Comparison of ENCODE assay signal across 8 cellular contexts in genomic region chr6:24402697-24403500, GRCh38. TPM values are rescaled to one million over a fixed set of nuclear protein-coding genes. Genes with fewer than 3 reads are reported as not detected.
DNase-seq lines count a peak whose midpoint lies in the region; FAIRE-seq and TF ChIP-seq lines count a peak whose summit lies in the region.

TSS of gene MRS2 (plus strand) at chr6:24402936. CDS start at chr6:24403047, 111 bp downstream.

- no peak for TF ChIP-seq CTCF in MM.1S (IDR thresholded peaks at IDR 0.05; ENCODE audit: low read length)
- no peak for TF ChIP-seq CTCF in subcutaneous adipose tissue (IDR thresholded peaks at IDR 0.05; ENCODE audit: low read depth)

- H3K27ac Mint-ChIP-seq in activated naive CD4-positive, alpha-beta T cell treated with anti-CD3 and anti-CD28 coated beads for 36 hours, result peak within 1 kb of the TSS; percentile 36

- peaks cover 13% of the 10 kb centered on the region for H3K4me1 ChIP-seq in MM.1S (ENCODE audit: low read length)
- H3K4me1 ChIP-seq in neuronal stem cell (ENCODE audit: control insufficient read depth in 2 of 2, insufficient read depth in 1 of 2, low read depth in 1 of 2, low read length in 2 of 2), result peaks cover 0 to 6% of the 10 kb centered on the region in 2 donors

- H3K27me3 Mint-ChIP-seq in activated naive CD4-positive, alpha-beta T cell treated with anti-CD3 and anti-CD28 coated beads for 36 hours (ENCODE audit: low read depth), result peaks cover 9% of the 10 kb centered on the region

- H2BK120ac ChIP-seq in neuronal stem cell (ENCODE audit: low read depth, low read length), result no peak within 1 kb of the TSS

- no peak within 1 kb of the TSS for H3K4ac ChIP-seq in neuronal stem cell (ENCODE audit: low read length)

- no peaks in the 10 kb centered on the region for H3K9me3 ChIP-seq in MM.1S (replicated peaks; ENCODE audit: insufficient read depth, low read length)
- H3K9me3 ChIP-seq in neuronal stem cell (replicated peaks in 1 of 2; ENCODE audit: control insufficient read depth in 2 of 2, insufficient read depth in 1 of 2, low read depth in 1 of 2, low read length in 2 of 2), result no peaks in the 10 kb centered on the region

- H3K4me2 ChIP-seq in MM.1S (ENCODE audit: low read depth, low read length), result peak within 1 kb of the TSS; percentile 71
- peak within 1 kb of the TSS; percentile 71 for H3K4me2 ChIP-seq in neuronal stem cell (ENCODE audit: insufficient read depth, low read length, poor library complexity, severe bottlenecking)

- H3K9me3 Mint-ChIP-seq in activated naive CD4-positive, alpha-beta T cell treated with anti-CD3 and anti-CD28 coated beads for 36 hours, result no peaks in the 10 kb centered on the region

- H4K91ac ChIP-seq in neuronal stem cell (ENCODE audit: low read depth, low read length, poor library complexity), result no peak within 1 kb of the TSS

- peak within 1 kb of the TSS; percentile 71 for H3K9ac ChIP-seq in MM.1S (ENCODE audit: low read length)
- H3K9ac ChIP-seq in neuronal stem cell (ENCODE audit: low read depth, low read length, poor library complexity), result peak within 1 kb of the TSS; percentile 96

- H2BK5ac ChIP-seq in neuronal stem cell (ENCODE audit: low read length), result no peak within 1 kb of the TSS

- DNase-seq in GM03348 (ENCODE audit: low spot score) (peak; percentile 91), HCEC 1CT (peak; percentile 52), MM.1S (peak; percentile 95), SK-N-DZ (ENCODE audit: low spot score) (peak; percentile 78), frontal cortex (ENCODE audit: low spot score in 2 of 2) (peak; percentile 79 to 82), neuronal stem cell (ENCODE audit: low spot score) (peak; percentile 41)
- peak; percentile 76 for DNase-seq in activated naive CD4-positive, alpha-beta T cell treated with anti-CD3 and anti-CD28 coated beads for 36 hours

- H3K27me3 ChIP-seq in MM.1S (replicated peaks; ENCODE audit: insufficient read depth, low read length), result no peaks in the 10 kb centered on the region
- H3K27me3 ChIP-seq in neuronal stem cell (ENCODE audit: control insufficient read depth in 3 of 3, insufficient read depth in 3 of 3, low read depth in 1 of 3, low read length in 3 of 3), result no peaks in the 10 kb centered on the region

- H3K27ac ChIP-seq in MM.1S (ENCODE audit: low read length), result peak within 1 kb of the TSS; percentile 38; the same call in 1 of the 2 replicates
- no peak within 1 kb of the TSS for H3K27ac ChIP-seq in neuronal stem cell (replicated peaks; ENCODE audit: low read length)

- peaks cover 2% of the 10 kb centered on the region for H3K36me3 Mint-ChIP-seq in activated naive CD4-positive, alpha-beta T cell treated with anti-CD3 and anti-CD28 coated beads for 36 hours (ENCODE audit: low read depth)

- H2BK15ac ChIP-seq in neuronal stem cell (ENCODE audit: low read length), result no peak within 1 kb of the TSS

- H3F3A ChIP-seq in MM.1S (ENCODE audit: insufficient read depth, low read length), result peaks cover 2% of the 10 kb centered on the region; the same call in 1 of the 2 replicates

- no peaks in the 10 kb centered on the region for H4K20me1 ChIP-seq in MM.1S (ENCODE audit: insufficient read depth, low read length)

- CTCF ChIA-PET in activated naive CD4-positive, alpha-beta T cell treated with anti-CD3 and anti-CD28 coated beads for 36 hours (lab: Charles Lee), result interaction anchor here (0.6 to 1.2 kb wide), 4 partner anchors 14 to 409 kb away, joined by 3 to 5 read pairs (median 3); no protein-coding TSS in a partner anchor

- peak within 1 kb of the TSS; percentile 95 for H3K23ac ChIP-seq in neuronal stem cell (ENCODE audit: low read depth, low read length, poor library complexity)

- H3K4me1 Mint-ChIP-seq in activated naive CD4-positive, alpha-beta T cell treated with anti-CD3 and anti-CD28 coated beads for 36 hours (ENCODE audit: low read depth), result peaks cover 30% of the 10 kb centered on the region

- no peak within 1 kb of the TSS for H2AK5ac ChIP-seq in neuronal stem cell (ENCODE audit: low read depth, low read length)

- intact Hi-C loops in activated naive CD4-positive, alpha-beta T cell treated with anti-CD3 and anti-CD28 coated beads for 36 hours (cut with micrococcal nuclease), result loop anchor here (1.0 to 10.0 kb wide), 5 partner anchors 43 to 372 kb away; partner anchors contain the start of genes ACOT13, ALDH5A1, GMNN and TDP2

- WGBS in neuronal stem cell (ENCODE audit: extremely low coverage in 2 of 2, insufficient read length in 2 of 2, insufficient replicate concordance in 1 of 2), 2 donors, result no CpG with 5 or more reads among the region's 63 CpGs

- peak within 1 kb of the TSS; percentile 73 for H3K14ac ChIP-seq in neuronal stem cell (ENCODE audit: low read length)

- H3K4me3 ChIP-seq in MM.1S (ENCODE audit: low read length) (peak within 1 kb of the TSS; percentile 95), neuronal stem cell (ENCODE audit: low read length in 2 of 2) (peak within 1 kb of the TSS; percentile 86 to 95)

- H3K9me2 ChIP-seq in MM.1S (replicated peaks; ENCODE audit: insufficient read depth, low read length), result no peaks in the 10 kb centered on the region

- H3K18ac ChIP-seq in neuronal stem cell (ENCODE audit: low read length), result peak within 1 kb of the TSS; percentile 97

- H2BK12ac ChIP-seq in neuronal stem cell (ENCODE audit: low read length), result no peak within 1 kb of the TSS

- H3K36me3 ChIP-seq in MM.1S (replicated peaks; ENCODE audit: insufficient read depth, low read length) (peaks cover 4% of the 10 kb centered on the region; the same call in 1 of the 2 replicates), neuronal stem cell (replicated peaks in 1 of 2; ENCODE audit: control insufficient read depth in 2 of 2, insufficient read depth in 2 of 2, low read length in 2 of 2) (peaks cover 3 to 30% of the 10 kb centered on the region in 2 donors)

- FAIRE-seq in frontal cortex (lab: Jason Lieb, UNC), result no peak

- peak within 1 kb of the TSS; percentile 68 for H2AFZ ChIP-seq in MM.1S (ENCODE audit: low read length)
- H2AFZ ChIP-seq in neuronal stem cell (ENCODE audit: low read length), result peak within 1 kb of the TSS; percentile 95

- no peak within 1 kb of the TSS for H4K8ac ChIP-seq in neuronal stem cell (ENCODE audit: low read depth, low read length)

- H3K79me1 ChIP-seq in neuronal stem cell (ENCODE audit: low read depth, low read length), result peaks cover 6% of the 10 kb centered on the region

- peaks cover 36% of the 10 kb centered on the region for H3K79me2 ChIP-seq in MM.1S (ENCODE audit: low read length)

- H3K4me3 Mint-ChIP-seq in activated naive CD4-positive, alpha-beta T cell treated with anti-CD3 and anti-CD28 coated beads for 36 hours, result peak within 1 kb of the TSS; percentile 86

RNA-seq across cellular contexts. Expression of gene MRS2, which starts in this region (rescaled TPM):
- polyA plus RNA-seq in SK-N-DZ (2014; cell fraction: cytosol; rRNA removed), result 25.5 and 31.0 TPM in 2 replicates
- 29.6 and 32.0 TPM in 2 replicates for polyA plus RNA-seq in SK-N-DZ (2014; cell fraction: nucleus; rRNA removed)
- total RNA-seq in activated naive CD4-positive, alpha-beta T cell treated with anti-CD3 and anti-CD28 coated beads for 36 hours, result 10 to 100 TPM; 18.9 to 19.8 TPM
- total RNA-seq in frontal cortex (21.6 TPM), subcutaneous adipose tissue (10 to 100 TPM; 22.1 to 39.7 (median 29.9) TPM)
- 20.7 TPM for polyA plus RNA-seq in neuronal stem cell (2013, experiment 1 of 2)
- 19.9 TPM for polyA plus RNA-seq in neuronal stem cell (2013, experiment 2 of 2)

Comparison
In these comparisons a context has a peak if more than half of its experiments do, and no peak if none do; other contexts are left out.
1. DNase-seq: peak in every context shown above with its lines; median percentile 95 in MM.1S; 91 in GM03348; 80 in frontal cortex; 78 in SK-N-DZ; 76 in activated naive CD4-positive, alpha-beta T cell treated with anti-CD3 and anti-CD28 coated beads for 36 hours; 52 in HCEC 1CT; 41 in neuronal stem cell.